Comparison of ENCODE assay signal across 2 cellular contexts in genomic region chr22:31618057-31618456, GRCh38.
TF ChIP-seq lines count a peak whose summit lies in the region.

No MANE protein-coding gene starts in this region.

TF ChIP-seq in HCT116, 20 proteins besides CTCF, POLR2A, EP300 and RAD21:
- TF ChIP-seq JUND (IDR thresholded peaks at IDR 0.05) (no peak), CBX3 (IDR thresholded peaks at IDR 0.05; ENCODE audit: low read depth) (no peak), TCF7L2 (IDR thresholded peaks at IDR 0.05; ENCODE audit: borderline replicate concordance, extremely low read depth, insufficient read depth, insufficient read length) (no peak), EZH2phosphoT487 (IDR thresholded peaks at IDR 0.05; ENCODE audit: borderline replicate concordance) (no peak), ZNF274 (IDR thresholded peaks at IDR 0.05; ENCODE audit: low read depth, low read length) (no peak), POLR2AphosphoS5 (IDR thresholded peaks at IDR 0.05; ENCODE audit: low read depth, low read length) (no peak), SRF (IDR thresholded peaks at IDR 0.05; ENCODE audit: low read depth) (no peak), YY1 (IDR thresholded peaks at IDR 0.05; ENCODE audit: extremely low read depth, insufficient replicate concordance, low read depth, low read length) (no peak), SP1 (IDR thresholded peaks at IDR 0.05; ENCODE audit: low read depth) (no peak), ELF1 (IDR thresholded peaks at IDR 0.05; ENCODE audit: borderline replicate concordance, low read depth) (no peak), ZFX (IDR thresholded peaks at IDR 0.05) (no peak), SIN3A (IDR thresholded peaks at IDR 0.05; ENCODE audit: low read depth) (no peak), EGR1 (IDR thresholded peaks at IDR 0.05; ENCODE audit: low read depth) (no peak), FOSL1 (IDR thresholded peaks at IDR 0.05; ENCODE audit: low read depth) (no peak), REST (IDR thresholded peaks at IDR 0.05; ENCODE audit: low read depth) (no peak), ZBTB33 (IDR thresholded peaks at IDR 0.05; ENCODE audit: extremely low read depth, insufficient replicate concordance, low read length) (no peak)

TF ChIP-seq in GM12878, 131 proteins besides CTCF, POLR2A, EP300 and RAD21:
- TF ChIP-seq RELA (IDR thresholded peaks at IDR 0.05; ENCODE audit: borderline replicate concordance, partially characterized antibody) (no peak), CEBPZ (IDR thresholded peaks at IDR 0.05; ENCODE audit: low read depth, low read length) (no peak), TAF1 (IDR thresholded peaks at IDR 0.05; ENCODE audit: borderline replicate concordance, low read depth, low read length) (no peak), ZNF217 (IDR thresholded peaks at IDR 0.05) (no peak), JUNB (IDR thresholded peaks at IDR 0.05) (no peak), NFYA (IDR thresholded peaks at IDR 0.05; ENCODE audit: borderline replicate concordance, low read depth, low read length) (no peak), EZH2 (IDR thresholded peaks at IDR 0.05; ENCODE audit: borderline replicate concordance, control insufficient read depth, low read depth, low read length) (no peak), GABPA (IDR thresholded peaks at IDR 0.05; ENCODE audit: low read depth) (no peak), RUNX3 (IDR thresholded peaks at IDR 0.05; ENCODE audit: low read length) (no peak)
- TF ChIP-seq, protein P1, sequence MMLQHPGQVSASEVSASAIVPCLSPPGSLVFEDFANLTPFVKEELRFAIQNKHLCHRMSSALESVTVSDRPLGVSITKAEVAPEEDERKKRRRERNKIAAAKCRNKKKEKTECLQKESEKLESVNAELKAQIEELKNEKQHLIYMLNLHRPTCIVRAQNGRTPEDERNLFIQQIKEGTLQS (IDR thresholded peaks at IDR 0.05; ENCODE audit: borderline replicate concordance, extremely low read depth, low read depth, low read length), result no peak
- TF ChIP-seq, protein P2, sequence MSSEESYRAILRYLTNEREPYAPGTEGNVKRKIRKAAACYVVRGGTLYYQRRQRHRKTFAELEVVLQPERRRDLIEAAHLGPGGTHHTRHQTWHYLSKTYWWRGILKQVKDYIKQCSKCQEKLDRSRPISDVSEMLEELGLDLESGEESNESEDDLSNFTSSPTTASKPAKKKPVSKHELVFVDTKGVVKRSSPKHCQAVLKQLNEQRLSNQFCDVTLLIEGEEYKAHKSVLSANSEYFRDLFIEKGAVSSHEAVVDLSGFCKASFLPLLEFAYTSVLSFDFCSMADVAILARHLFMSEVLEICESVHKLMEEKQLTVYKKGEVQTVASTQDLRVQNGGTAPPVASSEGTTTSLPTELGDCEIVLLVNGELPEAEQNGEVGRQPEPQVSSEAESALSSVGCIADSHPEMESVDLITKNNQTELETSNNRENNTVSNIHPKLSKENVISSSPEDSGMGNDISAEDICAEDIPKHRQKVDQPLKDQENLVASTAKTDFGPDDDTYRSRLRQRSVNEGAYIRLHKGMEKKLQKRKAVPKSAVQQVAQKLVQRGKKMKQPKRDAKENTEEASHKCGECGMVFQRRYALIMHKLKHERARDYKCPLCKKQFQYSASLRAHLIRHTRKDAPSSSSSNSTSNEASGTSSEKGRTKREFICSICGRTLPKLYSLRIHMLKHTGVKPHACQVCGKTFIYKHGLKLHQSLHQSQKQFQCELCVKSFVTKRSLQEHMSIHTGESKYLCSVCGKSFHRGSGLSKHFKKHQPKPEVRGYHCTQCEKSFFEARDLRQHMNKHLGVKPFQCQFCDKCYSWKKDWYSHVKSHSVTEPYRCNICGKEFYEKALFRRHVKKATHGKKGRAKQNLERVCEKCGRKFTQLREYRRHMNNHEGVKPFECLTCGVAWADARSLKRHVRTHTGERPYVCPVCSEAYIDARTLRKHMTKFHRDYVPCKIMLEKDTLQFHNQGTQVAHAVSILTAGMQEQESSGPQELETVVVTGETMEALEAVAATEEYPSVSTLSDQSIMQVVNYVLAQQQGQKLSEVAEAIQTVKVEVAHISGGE (CRISPR knock-in tag; IDR thresholded peaks at IDR 0.05), result no peak
TF ChIP-seq in GM12878: peak in this region for 0.
